In the genomic region with DNA sequence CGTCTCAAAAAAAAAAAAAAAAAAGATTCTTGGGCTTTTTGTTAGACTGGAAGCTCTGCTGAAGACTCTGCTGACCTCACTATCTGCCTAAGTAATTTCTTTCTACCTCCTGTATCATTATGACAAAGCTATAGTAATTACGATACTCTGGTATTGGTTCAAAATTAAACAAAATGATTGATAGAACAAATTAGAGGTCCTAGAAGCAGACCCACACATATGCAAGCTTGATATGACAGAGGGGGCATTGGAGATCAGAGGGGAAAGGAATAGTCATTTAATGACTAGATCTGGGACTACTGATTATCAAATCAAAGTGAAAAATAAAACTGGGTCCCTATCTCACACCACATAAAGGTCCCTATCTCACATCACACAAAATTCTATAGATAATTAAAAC, we compare ENCODE assay signal across 28 cellular contexts.
"Had no signal": no experiment of that assay in that cellular context is flagged by ENCODE, and none has a peak within 500 bp of the region (broad histone marks: within the 10 kb centered on the region; RNA-seq: fewer than 3 reads in every experiment).

No MANE protein-coding gene starts in this region.

- H3K9me3 Mint-ChIP-seq: stimulated activated memory B cell treated with anti-CD40 and anti-IgM and Interleukin-4, amounts not matched to agents 10 μg/mL and 1 μg/mL and 100 μg/mL, for 72 hours; stimulated activated naive B cell treated with anti-CD40 and anti-IgM and Interleukin-4, amounts not matched to agents 10 μg/mL and 1 μg/mL and 100 μg/mL, for 72 hours; stimulated activated naive CD8-positive, alpha-beta T cell treated with anti-CD3 and anti-CD28 coated beads, Interleukin-15, amount 100 ng/mL, for 72 hours; stimulated activated naive CD8-positive, alpha-beta T cell treated with anti-CD3 and anti-CD28 coated beads, Interleukin-15, Interleukin-2, amounts not matched to agents 100 ng/mL and 50 ng/mL, for 24 hours; type B pancreatic cell had no signal

- H3K9me3 ChIP-seq: stomach, suprapubic skin, testis, thoracic aorta, thyroid gland, tibial artery, tibial nerve, transverse colon, upper lobe of left lung, upper lobe of right lung, uterus, vagina had no signal

- H3K4me3 ChIP-seq: stomach, suprapubic skin, testis, thoracic aorta, thyroid gland, tibial artery, tibial nerve, transverse colon, upper lobe of left lung, upper lobe of right lung, uterus, vagina had no signal

- H3K27me3 Mint-ChIP-seq: stimulated activated memory B cell treated with anti-CD40 and anti-IgM and Interleukin-4, amounts not matched to agents 10 μg/mL and 1 μg/mL and 100 μg/mL, for 72 hours; stimulated activated naive B cell treated with anti-CD40 and anti-IgM and Interleukin-4, amounts not matched to agents 10 μg/mL and 1 μg/mL and 100 μg/mL, for 72 hours; stimulated activated naive CD8-positive, alpha-beta T cell treated with anti-CD3 and anti-CD28 coated beads, Interleukin-15, amount 100 ng/mL, for 72 hours; stimulated activated naive CD8-positive, alpha-beta T cell treated with anti-CD3 and anti-CD28 coated beads, Interleukin-15, Interleukin-2, amounts not matched to agents 100 ng/mL and 50 ng/mL, for 24 hours; type B pancreatic cell had no signal

- H3K36me3 ChIP-seq: suprapubic skin, thoracic aorta, thyroid gland, tibial artery, transverse colon, upper lobe of left lung, upper lobe of right lung, uterus, vagina had no signal

- DNase-seq: stimulated activated CD4-positive, alpha-beta T cell treated with anti-CD3 and anti-CD28 coated beads, Interleukin-2, amount 100 ng/mL, for 48 hours; stimulated activated CD4-positive, alpha-beta T cell treated with anti-CD3 and anti-CD28 coated beads, Interleukin-4, amount 100 ng/mL, for 1 hour; stimulated activated CD4-positive, alpha-beta T cell treated with anti-CD3 and anti-CD28 coated beads, Interleukin-4, amount 100 ng/mL, for 24 hours; stimulated activated CD4-positive, alpha-beta T cell treated with anti-CD3 and anti-CD28 coated beads, Interleukin-4, amount 100 ng/mL, for 4 hours; stimulated activated CD8-positive, alpha-beta memory T cell treated with anti-CD3 and anti-CD28 coated beads, Interleukin-4, amount 100 ng/mL, for 48 hours; stimulated activated naive B cell treated with anti-CD40 and anti-IgM and Interleukin-4, amounts not matched to agents 10 μg/mL and 1 μg/mL and 100 μg/mL, for 72 hours; stimulated activated naive CD4-positive, alpha-beta T cell; stimulated activated naive CD4-positive, alpha-beta T cell treated with Interleukin-2 at 50 U/mL for 16 hours; stimulated activated naive CD8-positive, alpha-beta T cell treated with anti-CD3 and anti-CD28 coated beads, Interleukin-15, amount 100 ng/mL, for 72 hours; stimulated activated naive CD8-positive, alpha-beta T cell treated with anti-CD3 and anti-CD28 coated beads, Interleukin-15, Interleukin-2, amounts not matched to agents 100 U/mL and 50 U/mL, for 24 hours; stomach; substantia nigra; testis; thyroid gland; tibial artery; transverse colon; trophoblast cell; upper lobe of left lung; upper lobe of right lung; uterus had no signal

- H3K36me3 Mint-ChIP-seq: type B pancreatic cell had no signal

- ATAC-seq: stimulated activated memory B cell treated with anti-CD40 and anti-IgM and Interleukin-4, amounts not matched to agents 10 μg/mL and 1 μg/mL and 100 μg/mL, for 72 hours; stimulated activated naive B cell treated with anti-CD40 and anti-IgM and Interleukin-4, amounts not matched to agents 10 μg/mL and 1 μg/mL and 100 μg/mL, for 72 hours; stimulated activated naive CD8-positive, alpha-beta T cell treated with anti-CD3 and anti-CD28 coated beads, Interleukin-15, amount 100 ng/mL, for 72 hours; stimulated activated naive CD8-positive, alpha-beta T cell treated with anti-CD3 and anti-CD28 coated beads, Interleukin-15, Interleukin-2, amounts not matched to agents 100 U/mL and 50 U/mL, for 24 hours; upper lobe of right lung had no signal

- H3K4me3 Mint-ChIP-seq: stimulated activated memory B cell treated with anti-CD40 and anti-IgM and Interleukin-4, amounts not matched to agents 10 μg/mL and 1 μg/mL and 100 μg/mL, for 72 hours; stimulated activated naive B cell treated with anti-CD40 and anti-IgM and Interleukin-4, amounts not matched to agents 10 μg/mL and 1 μg/mL and 100 μg/mL, for 72 hours; stimulated activated naive CD8-positive, alpha-beta T cell treated with anti-CD3 and anti-CD28 coated beads, Interleukin-15, amount 100 ng/mL, for 72 hours; stimulated activated naive CD8-positive, alpha-beta T cell treated with anti-CD3 and anti-CD28 coated beads, Interleukin-15, Interleukin-2, amounts not matched to agents 100 ng/mL and 50 ng/mL, for 24 hours; type B pancreatic cell had no signal

- H3K27ac Mint-ChIP-seq: stimulated activated memory B cell treated with anti-CD40 and anti-IgM and Interleukin-4, amounts not matched to agents 10 μg/mL and 1 μg/mL and 100 μg/mL, for 72 hours; stimulated activated naive B cell treated with anti-CD40 and anti-IgM and Interleukin-4, amounts not matched to agents 10 μg/mL and 1 μg/mL and 100 μg/mL, for 72 hours; stimulated activated naive CD8-positive, alpha-beta T cell treated with anti-CD3 and anti-CD28 coated beads, Interleukin-15, amount 100 ng/mL, for 72 hours; stimulated activated naive CD8-positive, alpha-beta T cell treated with anti-CD3 and anti-CD28 coated beads, Interleukin-15, Interleukin-2, amounts not matched to agents 100 ng/mL and 50 ng/mL, for 24 hours; type B pancreatic cell had no signal

- FAIRE-seq: urothelium cell line had no signal

- H3K27ac ChIP-seq: stomach, suprapubic skin, testis, thoracic aorta, thyroid gland, tibial artery, tibial nerve, transverse colon, upper lobe of left lung, upper lobe of right lung, uterus, vagina had no signal

- H3K4me1 ChIP-seq: stomach, suprapubic skin, testis, thyroid gland, tibial artery, tibial nerve, transverse colon, upper lobe of left lung, upper lobe of right lung, uterus, vagina had no signal

- H3K27me3 ChIP-seq: stomach, suprapubic skin, testis, thyroid gland, tibial artery, tibial nerve, transverse colon, upper lobe of left lung, upper lobe of right lung, uterus, vagina had no signal

- H3K4me1 Mint-ChIP-seq: stimulated activated memory B cell treated with anti-CD40 and anti-IgM and Interleukin-4, amounts not matched to agents 10 μg/mL and 1 μg/mL and 100 μg/mL, for 72 hours; stimulated activated naive B cell treated with anti-CD40 and anti-IgM and Interleukin-4, amounts not matched to agents 10 μg/mL and 1 μg/mL and 100 μg/mL, for 72 hours; stimulated activated naive CD8-positive, alpha-beta T cell treated with anti-CD3 and anti-CD28 coated beads, Interleukin-15, amount 100 ng/mL, for 72 hours had no signal
